1 cellular context compared by ENCODE assay signal in genomic region chr7:1523208-1523607, GRCh38.
A peak's percentile ranks its signal among the peaks of the same experiment; 100 is the strongest.
TF ChIP-seq lines count a peak whose summit lies in the region.

No MANE protein-coding gene starts in this region.

TF ChIP-seq in H1, 55 proteins besides CTCF, POLR2A, EP300 and RAD21:
- TF ChIP-seq SIN3A (conservative IDR thresholded peaks at IDR 0.05 in 1 of 2, IDR thresholded peaks at IDR 0.05 in 1 of 2; ENCODE audit: low read depth in 1 of 2, low read length in 2 of 2): no peak
- TF ChIP-seq, protein P1, sequence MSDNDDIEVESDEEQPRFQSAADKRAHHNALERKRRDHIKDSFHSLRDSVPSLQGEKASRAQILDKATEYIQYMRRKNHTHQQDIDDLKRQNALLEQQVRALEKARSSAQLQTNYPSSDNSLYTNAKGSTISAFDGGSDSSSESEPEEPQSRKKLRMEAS (IDR thresholded peaks at IDR 0.05): peak; percentile 71; the same call in 1 of the 2 replicates
